8 cellular contexts compared by ENCODE assay signal in genomic region chr20:51326241-51326819, GRCh38.
DNase-seq lines count a peak whose midpoint lies in the region; ATAC-seq, FAIRE-seq and TF ChIP-seq lines count a peak whose summit lies in the region.

No MANE protein-coding gene starts in this region.

- TF ChIP-seq RAD21 in K562 (CRISPR knock-in tag; conservative IDR thresholded peaks at IDR 0.05 in 1 of 2, IDR thresholded peaks at IDR 0.05 in 1 of 2): peak; percentile 40 to 62

- H3K4me3 ChIP-seq in AG04450 (ENCODE audit: low read depth, low read length): no peak overlapping the region
- H3K4me3 ChIP-seq in K562: no peak overlapping the region
- no peak overlapping the region for H3K4me3 ChIP-seq in right lobe of liver
- H3K4me3 ChIP-seq in transverse colon: no peak overlapping the region

- no peak overlapping the region for H3K9ac ChIP-seq in K562 (ENCODE audit: insufficient read depth in 1 of 2, low read depth in 2 of 2, low read length in 2 of 2)

- BruUV-seq in K562 (replicated peaks; lab: Mats Ljungman, UMichigan): no TSS peak

- peak; percentile 44 for TF ChIP-seq CTCF in AG04450 (IDR thresholded peaks at IDR 0.05; ENCODE audit: low read depth, low read length)
- no peak for TF ChIP-seq CTCF in GM13976 (IDR thresholded peaks at IDR 0.05; ENCODE audit: borderline replicate concordance, control extremely low read depth, extremely low read depth, insufficient read depth, missing control alignments)
- peak; percentile 65 to 74 (median 71) for TF ChIP-seq CTCF in K562 (IDR thresholded peaks at IDR 0.05 in 2 of 3, conservative IDR thresholded peaks at IDR 0.05 in 1 of 3; ENCODE audit: insufficient read depth in 2 of 3, low read depth in 1 of 3, low read length in 3 of 3)
- TF ChIP-seq CTCF in right lobe of liver (IDR thresholded peaks at IDR 0.05): peak; percentile 40 to 58 (median 49)
- peak; percentile 52 to 67 (median 61) for TF ChIP-seq CTCF in transverse colon (IDR thresholded peaks at IDR 0.05)

- no peaks in the 10 kb centered on the region for H4K20me1 ChIP-seq in K562 (replicated peaks; ENCODE audit: control insufficient read depth, insufficient read depth, low read length)

- peak; percentile 77 for FAIRE-seq in K562 (lab: Jason Lieb, UNC)

- TF ChIP-seq POLR2A in K562 (conservative IDR thresholded peaks at IDR 0.05) (no peak), right lobe of liver (IDR thresholded peaks at IDR 0.05) (no peak), transverse colon (IDR thresholded peaks at IDR 0.05) (no peak)

- no peaks in the 10 kb centered on the region for H3K27me3 ChIP-seq in AG04450 (ENCODE audit: control insufficient read depth, insufficient read depth, low read length)
- peaks cover 16 to 60% of the 10 kb centered on the region in 2 experiments for H3K27me3 ChIP-seq in K562 (ENCODE audit: control insufficient read depth in 2 of 2, insufficient read depth in 2 of 2, low read length in 2 of 2)
- H3K27me3 ChIP-seq in right lobe of liver: no peaks in the 10 kb centered on the region
- no peaks in the 10 kb centered on the region for H3K27me3 ChIP-seq in transverse colon

- no peaks in the 10 kb centered on the region for H3K36me3 ChIP-seq in K562 (ENCODE audit: control insufficient read depth, insufficient read depth, low read length)
- H3K36me3 ChIP-seq in right lobe of liver: no peaks in the 10 kb centered on the region
- no peaks in the 10 kb centered on the region for H3K36me3 ChIP-seq in transverse colon

- in situ Hi-C loops in GM13976 (cut with MboI; ENCODE audit: low sequenced_read_pairs, unreplicated experiment): loop anchor here (10.0 kb wide), 1 partner anchor 332 kb away; no protein-coding TSS in a partner anchor
- in situ Hi-C loops in K562 (cut with MboI): no loop called here
- in situ Hi-C loops in transverse colon (cut with MboI; ENCODE audit: low pct_ligation_motif_present in 1 of 4, low pct_unique_long_range_greater_than_20kb in 1 of 4, low sequenced_read_pairs in 3 of 4): loop anchor here in 1 of 4 donors (10.0 kb wide), 1 partner anchor 342 kb away; no protein-coding TSS in a partner anchor

- no peaks in the 10 kb centered on the region for H3K79me2 ChIP-seq in K562 (ENCODE audit: control insufficient read depth, insufficient read depth, low read length)

- DNase-seq in AG04450 (ENCODE audit: low read depth, low spot score) (no peak), GM13976 (ENCODE audit: low spot score) (peak; percentile 54), SK-N-DZ (ENCODE audit: low spot score) (peak; percentile 32), K562 (ENCODE audit: extremely low read depth in 1 of 4, low spot score in 3 of 4) (peak; percentile 22 to 48 (median 35)), right lobe of liver (peak in 1 of 3 donors; percentile 70), transverse colon (peak; percentile 44), NCI-H226 (no peak), cerebellum (ENCODE audit: low spot score) (no peak)

- WGBS in K562 (ENCODE audit: insufficient coverage, low coverage, missing lambda C conversion rate): 17% methylated on average over 1 of the region's 2 CpGs
- 20% methylated on average over 1 of the region's 2 CpGs for WGBS in right lobe of liver (ENCODE audit: insufficient coverage, low coverage, low lambda C conversion rate, missing lambda C conversion rate)
- 44% methylated on average over 2 of the region's 2 CpGs; no CpG with 5 or more reads in 1 of the 2 donors for WGBS in transverse colon (ENCODE audit: low coverage in 1 of 2), 2 donors

- H3K9me1 ChIP-seq in K562 (ENCODE audit: control insufficient read depth, insufficient read depth, low read length): no peaks in the 10 kb centered on the region

- ATAC-seq in K562 (peak; percentile 84), right lobe of liver (peak; percentile 28 to 65 (median 46))

- no peaks in the 10 kb centered on the region for H3K4me1 ChIP-seq in K562 (replicated peaks in 1 of 2; ENCODE audit: control insufficient read depth in 2 of 2, insufficient read depth in 2 of 2, low read length in 2 of 2)
- H3K4me1 ChIP-seq in right lobe of liver: no peaks in the 10 kb centered on the region
- H3K4me1 ChIP-seq in transverse colon: no peaks in the 10 kb centered on the region

- intact Hi-C loops in K562 (cut with micrococcal nuclease) (no loop called here), right lobe of liver (cut with DNase I) (no loop called here), transverse colon (cut with DNase I; ENCODE audit: low total_unique reads) (no loop called here)

- H3K27ac ChIP-seq in AG04450 (ENCODE audit: low read depth, low read length) (peak overlapping the region; percentile 93), K562 (ENCODE audit: extremely low read depth, low read depth, low read length) (no peak overlapping the region), right lobe of liver (no peak overlapping the region), transverse colon (no peak overlapping the region)

- CTCF ChIA-PET in AG04450 (lab: Charles Lee) (interaction anchor here (0.7 to 5.1 kb wide), 7 partner anchors 8 to 345 kb away, joined by 3 to 34 read pairs (median 5); no protein-coding TSS in a partner anchor), K562 (lab: Yijun Ruan, JAX; ENCODE audit: low intra/inter-chr PET ratio) (interaction anchor here (0.9 to 1.1 kb wide), 2 partner anchors 338 to 532 kb away, joined by 3 to 4 read pairs; partner anchors contain the start of gene BCAS4)

- no peak overlapping the region for H2AFZ ChIP-seq in K562 (ENCODE audit: low read depth, low read length)

- H3K9me3 ChIP-seq in AG04450 (ENCODE audit: control insufficient read depth, insufficient read depth, low read length): peaks cover 18% of the 10 kb centered on the region
- no peaks in the 10 kb centered on the region; the same call in 1 of the 2 replicates for H3K9me3 ChIP-seq in K562 (replicated peaks; ENCODE audit: control insufficient read depth, insufficient read depth, low read depth, low read length)
- no peaks in the 10 kb centered on the region for H3K9me3 ChIP-seq in right lobe of liver
- no peaks in the 10 kb centered on the region for H3K9me3 ChIP-seq in transverse colon

- POLR2A ChIA-PET in AG04450 (lab: Yijun Ruan, JAX): no interaction called here
- POLR2A ChIA-PET in K562 (lab: Yijun Ruan, JAX): interaction anchor here (0.6 kb wide), 1 partner anchor 44 kb away, joined by 3 read pairs; no protein-coding TSS in a partner anchor

- H3K4me2 ChIP-seq in K562 (ENCODE audit: insufficient read depth, low read length): no peak overlapping the region

- TF ChIP-seq EP300 in K562 (IDR thresholded peaks at IDR 0.05; ENCODE audit: low read length): no peak
- TF ChIP-seq EP300 in transverse colon (IDR thresholded peaks at IDR 0.05; ENCODE audit: low read depth): no peak

TF ChIP-seq in K562, 482 proteins besides CTCF, POLR2A, EP300 and RAD21:
- TF ChIP-seq CEBPB (tag; IDR thresholded peaks at IDR 0.05) (no peak), SMAD4 (CRISPR knock-in tag; conservative IDR thresholded peaks at IDR 0.05) (no peak), HOMEZ (CRISPR knock-in tag; IDR thresholded peaks at IDR 0.05) (no peak), SP1 (CRISPR knock-in tag; IDR thresholded peaks at IDR 0.05) (no peak), TBP (optimal IDR thresholded peaks at IDR 0.05; ENCODE audit: low read depth, low read length) (no peak), SMC3 (conservative IDR thresholded peaks at IDR 0.05; ENCODE audit: insufficient read depth, low read depth, low read length) (peak; percentile 54), NCOA4 (IDR thresholded peaks at IDR 0.05; ENCODE audit: partially characterized antibody) (no peak)

Comparison
In these comparisons a context has a peak if more than half of its experiments do, and no peak if none do; other contexts are left out.
1. DNase-seq: peak in GM13976 (single experiment), SK-N-DZ (single experiment), K562 (4 of 4) and transverse colon (single experiment); none in AG04450 (single experiment), NCI-H226 (single experiment) and cerebellum (single experiment).